In genomic region chr2:30412392-30413321, GRCh38 we compare ENCODE assay signal across 16 cellular contexts. TPM values are rescaled to one million over a fixed set of nuclear protein-coding genes. Genes with fewer than 3 reads are reported as not detected.
DNase-seq lines count a peak whose midpoint lies in the region; ATAC-seq, FAIRE-seq and TF ChIP-seq lines count a peak whose summit lies in the region.
"Had no signal": no experiment of that assay in that cellular context is flagged by ENCODE, and none has a peak within 500 bp of the region (broad histone marks: within the 10 kb centered on the region; RNA-seq: fewer than 3 reads in every experiment).

No MANE protein-coding gene starts in this region.

- intact Hi-C loops in body of pancreas (cut with DNase I) (no loop called here), heart right ventricle (cut with DNase I) (loop anchor here in 5 of 10 donors (5.0 to 10.0 kb wide), 6 partner anchors 65 to 295 kb away; partner anchors contain the start of gene LBH (in 2 of the 5))

- H3K36me3 Mint-ChIP-seq in neural crest cell (ENCODE audit: low read depth), result peaks cover 2% of the 10 kb centered on the region
- H3K36me3 Mint-ChIP-seq: natural killer cell had no signal

- peak overlapping the region; percentile 60 for H3K27ac Mint-ChIP-seq in neural crest cell (ENCODE audit: unreplicated experiment)
- H3K27ac Mint-ChIP-seq: activated naive CD4-positive, alpha-beta T cell treated with anti-CD3 and anti-CD28 coated beads, Interleukin-2, amount 50 U/mL, for 24 hours; natural killer cell had no signal

- TF ChIP-seq CTCF in body of pancreas (IDR thresholded peaks at IDR 0.05) (no peak), heart right ventricle (IDR thresholded peaks at IDR 0.05) (no peak), neural crest cell (conservative IDR thresholded peaks at IDR 0.05) (no peak)

- H3K4me1 Mint-ChIP-seq in neural crest cell, result peaks cover 59% of the 10 kb centered on the region

- H3K27me3 ChIP-seq in body of pancreas (no peaks in the 10 kb centered on the region), heart right ventricle (no peaks in the 10 kb centered on the region)

- H3K9me3 ChIP-seq in body of pancreas, result no peaks in the 10 kb centered on the region
- no peaks in the 10 kb centered on the region for H3K9me3 ChIP-seq in heart right ventricle
- H3K9me3 ChIP-seq: Caco-2, HAP-1 had no signal

- FAIRE-seq in urothelium cell line (lab: Jason Lieb, UNC), result peak; percentile 48

- no peaks in the 10 kb centered on the region for H3K9me3 Mint-ChIP-seq in neural crest cell
- H3K9me3 Mint-ChIP-seq: activated naive CD4-positive, alpha-beta T cell treated with anti-CD3 and anti-CD28 coated beads, Interleukin-2, amount 50 U/mL, for 24 hours; natural killer cell had no signal

- no peak overlapping the region for H3K27ac ChIP-seq in body of pancreas
- H3K27ac ChIP-seq in heart right ventricle, result peak overlapping the region; percentile 69 to 92 (median 85)

- peak overlapping the region; percentile 1 for H3K4me3 Mint-ChIP-seq in neural crest cell
- H3K4me3 Mint-ChIP-seq: activated naive CD4-positive, alpha-beta T cell treated with anti-CD3 and anti-CD28 coated beads, Interleukin-2, amount 50 U/mL, for 24 hours; natural killer cell had no signal

- H3K4me1 ChIP-seq in body of pancreas, result no peaks in the 10 kb centered on the region
- H3K4me1 ChIP-seq in heart right ventricle, result peaks cover 26 to 81% (median 64%) of the 10 kb centered on the region in 9 donors
- H3K4me1 ChIP-seq: HAP-1 had no signal

- no peak overlapping the region for H3K4me3 ChIP-seq in body of pancreas
- H3K4me3 ChIP-seq in heart right ventricle, result no peak overlapping the region
- H3K4me3 ChIP-seq: HAP-1 had no signal

- DNase-seq in body of pancreas (peak in 2 of 4 donors; percentile 20 to 36), heart right ventricle (peak in 1 of 2 donors; percentile 93), neural crest cell (ENCODE audit: low read depth, low spot score) (no peak), urothelium cell line (ENCODE audit: low spot score) (no peak), SIG-M5 treated with dmso at 0.1 percent for 504 hours (lab: John Stamatoyannopoulos, UW; ENCODE audit: unreplicated experiment) (no peak)
- DNase-seq in stimulated activated CD4-positive, alpha-beta T cell treated with anti-CD3 and anti-CD28 coated beads, Interleukin-4, amount 100 ng/mL, for 24 hours, result no peak
- DNase-seq: activated CD4-positive, alpha-beta T cell treated with anti-CD3 and anti-CD28 coated beads, Interleukin-2, amount 50 U/mL, for 48 hours; Caco-2; Karpas-422; natural killer cell; NCI-H2107; stimulated activated naive CD4-positive, alpha-beta T cell; T-helper 1 cell had no signal

- ATAC-seq in body of pancreas, result peak; percentile 19
- peak; percentile 67 to 90 (median 86) for ATAC-seq in heart right ventricle
- ATAC-seq in HG03108 (IDR thresholded peaks at IDR 0.05; ENCODE audit: unreplicated experiment), result no peak
- ATAC-seq: natural killer cell had no signal

- no peak for TF ChIP-seq POLR2A in body of pancreas (IDR thresholded peaks at IDR 0.05)

- H3K27me3 Mint-ChIP-seq in neural crest cell (ENCODE audit: low read depth), result no peaks in the 10 kb centered on the region
- H3K27me3 Mint-ChIP-seq: activated naive CD4-positive, alpha-beta T cell treated with anti-CD3 and anti-CD28 coated beads, Interleukin-2, amount 50 U/mL, for 24 hours had no signal

- H3K36me3 ChIP-seq in body of pancreas (replicated peaks in 1 of 2; ENCODE audit: insufficient read depth in 1 of 2, low read depth in 2 of 2), result no peaks in the 10 kb centered on the region
- no peaks in the 10 kb centered on the region for H3K36me3 ChIP-seq in heart right ventricle
- H3K36me3 ChIP-seq: HAP-1 had no signal

- WGBS in body of pancreas, 2 donors, result 47 to 69% methylated on average over 5 of the region's 5 CpGs
- 27 to 39% methylated on average over 5 of the region's 5 CpGs for WGBS in heart right ventricle, 2 donors

RNA-seq across cellular contexts. Expression of gene LCLAT1, which starts 34.4 kb away (rescaled TPM):
- 10 to 100 TPM; 13.7 to 19.4 TPM for total RNA-seq in body of pancreas
- total RNA-seq in heart right ventricle, result 10 to 100 TPM; 26.6 to 56.4 (median 44.9) TPM
- 1 to 10 TPM; 8.0 to 8.5 TPM for polyA plus RNA-seq in heart right ventricle
- 26.8 and 27.7 TPM in 2 replicates for total RNA-seq in neural crest cell

Comparison
In these comparisons a context has a peak if more than half of its experiments do, and no peak if none do; other contexts are left out.
1. H3K27ac ChIP-seq: peak in heart right ventricle (10 of 10); none in body of pancreas (0 of 4).